Comparison of ENCODE assay signal across 17 cellular contexts in genomic region chr3:102400142-102400541, GRCh38.
DNase-seq lines count a peak whose midpoint lies in the region; TF ChIP-seq lines count a peak whose summit lies in the region.
"Had no signal": no experiment of that assay in that cellular context is flagged by ENCODE, and none has a peak within 500 bp of the region (broad histone marks: within the 10 kb centered on the region; RNA-seq: fewer than 3 reads in every experiment).

No MANE protein-coding gene starts in this region.

- H3K27me3 ChIP-seq in ACC112 (ENCODE audit: insufficient read depth, low read length): peaks cover 6% of the 10 kb centered on the region
- H3K27me3 ChIP-seq: tibial artery had no signal

- peaks cover 8% of the 10 kb centered on the region for H3K4me1 ChIP-seq in ACC112 (ENCODE audit: control insufficient read depth, insufficient read depth, low read length, unreplicated experiment)
- H3K4me1 ChIP-seq: A549, tibial artery had no signal

- H3K27ac ChIP-seq in ACC112 (ENCODE audit: low read depth, low read length): peak overlapping the region; percentile 46
- H3K27ac ChIP-seq: A549, KMS-11, tibial artery had no signal

- TF ChIP-seq CTCF in astrocyte of the spinal cord (IDR thresholded peaks at IDR 0.05; ENCODE audit: low read depth, low read length): no peak

- H3K4me3 ChIP-seq in ACC112 (ENCODE audit: low read depth, low read length) (no peak overlapping the region), astrocyte of the spinal cord (ENCODE audit: low read depth, low read length) (no peak overlapping the region)
- H3K4me3 ChIP-seq: A549, tibial artery had no signal

- H3K79me2 ChIP-seq in ACC112 (ENCODE audit: control insufficient read depth, insufficient read depth, low read length, unreplicated experiment): no peaks in the 10 kb centered on the region

- H3K36me3 ChIP-seq in ACC112 (ENCODE audit: insufficient read depth, low read length): no peaks in the 10 kb centered on the region
- H3K36me3 ChIP-seq: tibial artery had no signal

- no peak overlapping the region for H2AFZ ChIP-seq in ACC112 (ENCODE audit: low read length, unreplicated experiment)

- in situ Hi-C loops in astrocyte of the spinal cord (cut with HindIII; ENCODE audit: low sequenced_read_pairs): no loop called here

- peak; percentile 31 for DNase-seq in HS-5 (ENCODE audit: low read depth)
- DNase-seq in astrocyte of the spinal cord (ENCODE audit: low read depth, low spot score): peak; percentile 67
- peak; percentile 54 for DNase-seq in kidney glomerular epithelial cell (lab: John Stamatoyannopoulos, UW)
- DNase-seq in SW480 (ENCODE audit: low spot score): no peak
- no peak for DNase-seq in stimulated activated CD4-positive, alpha-beta T cell treated with anti-CD3 and anti-CD28 coated beads, Interleukin-2, amount 100 ng/mL, for 48 hours
- no peak for DNase-seq in activated CD4-positive, alpha-beta T cell treated with anti-CD3 and anti-CD28 coated beads for 48 hours
- no peak for DNase-seq in NCI-H2029 treated with DMSO at 0.1 percent for 48 hours (lab: John Stamatoyannopoulos, UW)
- DNase-seq: activated CD4-positive, alpha-beta T cell treated with anti-CD3 and anti-CD28 coated beads, Interleukin-2, amount 50 U/mL, for 1 hour; activated naive CD4-positive, alpha-beta T cell treated with anti-CD3 and anti-CD28 coated beads, Interleukin-2, amount 50 U/mL, for 16 hours; CD8-positive, alpha-beta T cell; endodermal cell; NCI-H1436 treated with DMSO at 0.1 percent for 48 hours; occipital lobe; tibial artery had no signal

Comparison
In these comparisons a context has a peak if more than half of its experiments do, and no peak if none do; other contexts are left out.
1. DNase-seq: peak in HS-5 (single experiment), astrocyte of the spinal cord (single experiment) and kidney glomerular epithelial cell (single experiment); none in SW480 (single experiment), stimulated activated CD4-positive, alpha-beta T cell treated with anti-CD3 and anti-CD28 coated beads, Interleukin-2, amount 100 ng/mL, for 48 hours (0 of 2), activated CD4-positive, alpha-beta T cell treated with anti-CD3 and anti-CD28 coated beads for 48 hours (single experiment) and NCI-H2029 treated with DMSO at 0.1 percent for 48 hours (single experiment).